Comparison of ENCODE assay signal across 1 cellular context in the genomic region with DNA sequence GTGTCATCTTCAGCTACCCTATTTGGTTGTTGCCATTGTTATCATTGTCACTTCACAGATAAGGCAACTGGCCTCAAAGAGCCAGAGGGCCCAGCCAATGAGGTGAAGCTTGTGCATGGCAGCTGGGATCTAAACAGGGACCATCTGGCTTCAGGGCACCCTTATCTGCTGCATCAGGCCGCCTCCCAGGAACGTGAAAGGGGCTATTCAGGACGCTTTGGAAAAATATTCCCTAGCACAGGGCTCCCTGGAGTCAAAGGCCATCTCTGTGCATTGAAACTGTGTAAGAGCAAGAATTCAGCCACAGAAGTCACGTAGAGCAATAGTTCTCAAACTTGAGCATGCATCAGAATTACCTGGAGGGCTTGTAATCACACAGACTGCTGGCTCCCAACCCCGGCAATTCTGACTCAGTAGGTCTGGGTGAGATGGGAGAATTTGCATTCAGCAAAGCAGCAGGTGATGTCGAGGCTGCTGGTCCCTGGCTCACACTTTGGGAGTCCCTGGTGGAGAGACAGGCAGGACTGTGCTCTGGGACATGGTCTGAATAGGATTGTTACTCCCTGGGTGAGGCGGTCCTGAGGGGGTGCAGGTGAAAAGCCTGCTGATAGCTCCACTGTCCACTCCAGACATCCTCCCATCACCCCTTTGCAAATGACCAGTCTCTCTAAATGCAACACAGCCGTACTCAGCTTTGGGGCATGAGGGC.
TF ChIP-seq lines count a peak whose summit lies in the region.

No MANE protein-coding gene starts in this region.

TF ChIP-seq in HepG2, 621 proteins besides CTCF, POLR2A, EP300 and RAD21 (continued from another document and continues in another):
- TF ChIP-seq, protein P1, sequence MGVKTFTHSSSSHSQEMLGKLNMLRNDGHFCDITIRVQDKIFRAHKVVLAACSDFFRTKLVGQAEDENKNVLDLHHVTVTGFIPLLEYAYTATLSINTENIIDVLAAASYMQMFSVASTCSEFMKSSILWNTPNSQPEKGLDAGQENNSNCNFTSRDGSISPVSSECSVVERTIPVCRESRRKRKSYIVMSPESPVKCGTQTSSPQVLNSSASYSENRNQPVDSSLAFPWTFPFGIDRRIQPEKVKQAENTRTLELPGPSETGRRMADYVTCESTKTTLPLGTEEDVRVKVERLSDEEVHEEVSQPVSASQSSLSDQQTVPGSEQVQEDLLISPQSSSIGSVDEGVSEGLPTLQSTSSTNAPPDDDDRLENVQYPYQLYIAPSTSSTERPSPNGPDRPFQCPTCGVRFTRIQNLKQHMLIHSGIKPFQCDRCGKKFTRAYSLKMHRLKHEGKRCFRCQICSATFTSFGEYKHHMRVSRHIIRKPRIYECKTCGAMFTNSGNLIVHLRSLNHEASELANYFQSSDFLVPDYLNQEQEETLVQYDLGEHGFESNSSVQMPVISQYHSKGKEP (CRISPR knock-in tag; IDR thresholded peaks at IDR 0.05): no peak
- TF ChIP-seq ZFP41 (CRISPR knock-in tag; IDR thresholded peaks at IDR 0.05; ENCODE audit: borderline replicate concordance) (no peak), JUND (CRISPR knock-in tag; IDR thresholded peaks at IDR 0.05) (no peak), TOE1 (CRISPR knock-in tag; IDR thresholded peaks at IDR 0.05) (no peak), HOXA3 (CRISPR knock-in tag; IDR thresholded peaks at IDR 0.05) (0 out of 2 replicates have a peak, but pooled peaks have one; percentile 33), ZNF12 (CRISPR knock-in tag; IDR thresholded peaks at IDR 0.05) (no peak), ZNF263 (CRISPR knock-in tag; IDR thresholded peaks at IDR 0.05) (no peak), GFI1 (CRISPR knock-in tag; IDR thresholded peaks at IDR 0.05; ENCODE audit: borderline replicate concordance) (no peak), ATF7-NPFF (CRISPR knock-in tag; IDR thresholded peaks at IDR 0.05; ENCODE audit: low read depth) (0 out of 2 replicates have a peak, but pooled peaks have one; percentile 21), ZNF547 (CRISPR knock-in tag; IDR thresholded peaks at IDR 0.05) (no peak), ZMAT3 (CRISPR knock-in tag; conservative IDR thresholded peaks at IDR 0.05) (no peak), EHMT2 (IDR thresholded peaks at IDR 0.05; ENCODE audit: borderline replicate concordance, low read depth, low read length) (no peak), PRPF4 (IDR thresholded peaks at IDR 0.05; ENCODE audit: low read depth, low read length, poor library complexity, severe bottlenecking) (no peak), MTF2 (CRISPR knock-in tag; IDR thresholded peaks at IDR 0.05; ENCODE audit: borderline replicate concordance) (no peak), GTF2F1 (IDR thresholded peaks at IDR 0.05; ENCODE audit: low read length) (no peak), HOXD1 (CRISPR knock-in tag; IDR thresholded peaks at IDR 0.05) (no peak), THRA (CRISPR knock-in tag; IDR thresholded peaks at IDR 0.05; ENCODE audit: borderline replicate concordance) (no peak), ZNF326 (CRISPR knock-in tag; IDR thresholded peaks at IDR 0.05; ENCODE audit: borderline replicate concordance) (no peak), MEF2D (CRISPR knock-in tag; IDR thresholded peaks at IDR 0.05) (no peak), DPF2 (CRISPR knock-in tag; IDR thresholded peaks at IDR 0.05; ENCODE audit: borderline replicate concordance, low read depth) (0 out of 2 replicates have a peak, but pooled peaks have one; percentile 11), ZNF850 (CRISPR knock-in tag; conservative IDR thresholded peaks at IDR 0.05) (no peak), ZNF318 (CRISPR knock-in tag; IDR thresholded peaks at IDR 0.05) (no peak), ZNF883 (CRISPR knock-in tag; IDR thresholded peaks at IDR 0.05; ENCODE audit: not compliant biosample characterization) (no peak), ZBTB38 (CRISPR knock-in tag; IDR thresholded peaks at IDR 0.05) (0 out of 2 replicates have a peak, but pooled peaks have one; percentile 40), ZNF788 (CRISPR knock-in tag; IDR thresholded peaks at IDR 0.05; ENCODE audit: borderline replicate concordance) (peak; percentile 62; the same call in 1 of the 2 replicates), AGO2 (optimal IDR thresholded peaks at IDR 0.05; ENCODE audit: low read depth, low read length) (no peak), GTF3A (CRISPR knock-in tag; conservative IDR thresholded peaks at IDR 0.05) (no peak)
- TF ChIP-seq, protein P2, sequence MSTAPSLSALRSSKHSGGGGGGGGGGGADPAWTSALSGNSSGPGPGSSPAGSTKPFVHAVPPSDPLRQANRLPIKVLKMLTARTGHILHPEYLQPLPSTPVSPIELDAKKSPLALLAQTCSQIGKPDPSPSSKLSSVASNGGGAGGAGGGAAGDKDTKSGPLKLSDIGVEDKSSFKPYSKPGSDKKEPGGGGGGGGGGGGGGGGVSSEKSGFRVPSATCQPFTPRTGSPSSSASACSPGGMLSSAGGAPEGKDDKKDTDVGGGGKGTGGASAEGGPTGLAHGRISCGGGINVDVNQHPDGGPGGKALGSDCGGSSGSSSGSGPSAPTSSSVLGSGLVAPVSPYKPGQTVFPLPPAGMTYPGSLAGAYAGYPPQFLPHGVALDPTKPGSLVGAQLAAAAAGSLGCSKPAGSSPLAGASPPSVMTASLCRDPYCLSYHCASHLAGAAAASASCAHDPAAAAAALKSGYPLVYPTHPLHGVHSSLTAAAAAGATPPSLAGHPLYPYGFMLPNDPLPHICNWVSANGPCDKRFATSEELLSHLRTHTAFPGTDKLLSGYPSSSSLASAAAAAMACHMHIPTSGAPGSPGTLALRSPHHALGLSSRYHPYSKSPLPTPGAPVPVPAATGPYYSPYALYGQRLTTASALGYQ (CRISPR knock-in tag; IDR thresholded peaks at IDR 0.05): no peak
- TF ChIP-seq, protein P3, sequence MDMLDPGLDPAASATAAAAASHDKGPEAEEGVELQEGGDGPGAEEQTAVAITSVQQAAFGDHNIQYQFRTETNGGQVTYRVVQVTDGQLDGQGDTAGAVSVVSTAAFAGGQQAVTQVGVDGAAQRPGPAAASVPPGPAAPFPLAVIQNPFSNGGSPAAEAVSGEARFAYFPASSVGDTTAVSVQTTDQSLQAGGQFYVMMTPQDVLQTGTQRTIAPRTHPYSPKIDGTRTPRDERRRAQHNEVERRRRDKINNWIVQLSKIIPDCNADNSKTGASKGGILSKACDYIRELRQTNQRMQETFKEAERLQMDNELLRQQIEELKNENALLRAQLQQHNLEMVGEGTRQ (IDR thresholded peaks at IDR 0.05; ENCODE audit: low read depth, low read length): no peak
- TF ChIP-seq, protein P3 (CRISPR knock-in tag; IDR thresholded peaks at IDR 0.05; ENCODE audit: borderline replicate concordance): no peak
- TF ChIP-seq, protein P4, sequence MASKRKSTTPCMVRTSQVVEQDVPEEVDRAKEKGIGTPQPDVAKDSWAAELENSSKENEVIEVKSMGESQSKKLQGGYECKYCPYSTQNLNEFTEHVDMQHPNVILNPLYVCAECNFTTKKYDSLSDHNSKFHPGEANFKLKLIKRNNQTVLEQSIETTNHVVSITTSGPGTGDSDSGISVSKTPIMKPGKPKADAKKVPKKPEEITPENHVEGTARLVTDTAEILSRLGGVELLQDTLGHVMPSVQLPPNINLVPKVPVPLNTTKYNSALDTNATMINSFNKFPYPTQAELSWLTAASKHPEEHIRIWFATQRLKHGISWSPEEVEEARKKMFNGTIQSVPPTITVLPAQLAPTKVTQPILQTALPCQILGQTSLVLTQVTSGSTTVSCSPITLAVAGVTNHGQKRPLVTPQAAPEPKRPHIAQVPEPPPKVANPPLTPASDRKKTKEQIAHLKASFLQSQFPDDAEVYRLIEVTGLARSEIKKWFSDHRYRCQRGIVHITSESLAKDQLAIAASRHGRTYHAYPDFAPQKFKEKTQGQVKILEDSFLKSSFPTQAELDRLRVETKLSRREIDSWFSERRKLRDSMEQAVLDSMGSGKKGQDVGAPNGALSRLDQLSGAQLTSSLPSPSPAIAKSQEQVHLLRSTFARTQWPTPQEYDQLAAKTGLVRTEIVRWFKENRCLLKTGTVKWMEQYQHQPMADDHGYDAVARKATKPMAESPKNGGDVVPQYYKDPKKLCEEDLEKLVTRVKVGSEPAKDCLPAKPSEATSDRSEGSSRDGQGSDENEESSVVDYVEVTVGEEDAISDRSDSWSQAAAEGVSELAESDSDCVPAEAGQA (IDR thresholded peaks at IDR 0.05; ENCODE audit: low read depth): no peak
- TF ChIP-seq, protein P4 (CRISPR knock-in tag; IDR thresholded peaks at IDR 0.05; ENCODE audit: borderline replicate concordance): no peak
